14 cellular contexts compared by ENCODE assay signal in the genomic region with DNA sequence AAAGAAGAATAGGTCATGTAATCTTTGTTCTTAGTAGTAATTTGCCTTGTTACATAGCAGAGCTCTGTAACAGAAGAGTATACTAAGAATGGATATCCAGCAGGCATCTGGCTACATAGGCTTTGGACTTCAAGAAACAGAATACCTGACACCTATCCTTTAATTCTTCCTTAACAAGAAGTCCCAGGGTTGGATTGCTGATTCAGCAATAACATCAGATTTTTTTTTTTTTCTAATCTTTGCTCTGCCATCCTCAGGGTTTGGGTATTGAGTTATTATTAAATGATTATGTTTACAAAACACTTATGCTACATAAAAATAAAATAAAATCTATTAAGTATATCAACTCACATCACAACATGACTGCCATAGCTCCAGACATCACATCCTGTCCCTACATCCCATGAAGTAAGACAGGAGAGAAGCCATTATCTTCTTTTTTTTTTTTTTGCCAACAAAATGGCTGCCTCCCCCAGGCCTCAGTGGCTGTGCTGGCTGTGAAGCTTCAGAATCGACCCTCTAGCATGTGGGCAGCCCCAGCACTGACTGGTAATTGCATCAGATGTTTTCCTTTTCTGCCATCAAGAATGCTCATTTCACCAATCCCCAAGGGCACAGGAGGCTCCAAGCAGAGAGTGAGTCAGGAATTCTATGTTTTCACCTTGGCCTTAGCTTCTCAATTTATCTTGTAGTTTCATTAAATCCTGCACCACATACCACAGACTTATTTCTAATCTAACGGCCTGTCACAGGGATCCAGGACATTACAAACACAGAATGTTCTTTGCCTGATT.
DNase-seq lines count a peak whose midpoint lies in the region; ATAC-seq and TF ChIP-seq lines count a peak whose summit lies in the region.
"Had no signal": no experiment of that assay in that cellular context is flagged by ENCODE, and none has a peak within 500 bp of the region (broad histone marks: within the 10 kb centered on the region; RNA-seq: fewer than 3 reads in every experiment).

No MANE protein-coding gene starts in this region.

- H3K4me1 ChIP-seq in ACC112 (ENCODE audit: control insufficient read depth, insufficient read depth, low read length, unreplicated experiment) (peaks cover 22% of the 10 kb centered on the region), heart right ventricle (peaks cover 0 to 15% (median 0%) of the 10 kb centered on the region in 9 donors), rectal smooth muscle tissue (ENCODE audit: control insufficient read depth, insufficient read depth, low read length) (peaks cover 9% of the 10 kb centered on the region), trophoblast cell (ENCODE audit: control insufficient read depth in 1 of 2, insufficient read depth in 2 of 2, low read length in 2 of 2) (peaks cover 0 to 2% of the 10 kb centered on the region in 2 experiments)

- H3K9ac ChIP-seq in rectal smooth muscle tissue (ENCODE audit: low read length) (no peak overlapping the region), trophoblast cell (ENCODE audit: low read length) (no peak overlapping the region)

- no peak overlapping the region for H3K4ac ChIP-seq in trophoblast cell (ENCODE audit: low read depth, low read length)

- no peak overlapping the region for H4K8ac ChIP-seq in trophoblast cell (ENCODE audit: low read depth, low read length)

- H3K36me3 ChIP-seq in ACC112 (ENCODE audit: insufficient read depth, low read length) (no peaks in the 10 kb centered on the region), heart right ventricle (no peaks in the 10 kb centered on the region), rectal smooth muscle tissue (ENCODE audit: control insufficient read depth, insufficient read depth, low read length) (no peaks in the 10 kb centered on the region), trophoblast cell (ENCODE audit: control insufficient read depth in 1 of 2, insufficient read depth in 2 of 2, low read length in 2 of 2) (no peaks in the 10 kb centered on the region)

- ATAC-seq in heart right ventricle, result peak in 5 of 8 donors; percentile 14 to 41 (median 39)
- ATAC-seq in stimulated activated effector memory CD8-positive, alpha-beta T cell treated with anti-CD3 and anti-CD28 coated beads, Interleukin-12 subunit alpha, Interleukin-12 subunit beta, amount 100 ng/mL, for 72 hours, result no peak

- H4K12ac ChIP-seq in trophoblast cell (ENCODE audit: low read depth, low read length), result no peak overlapping the region

- no peaks in the 10 kb centered on the region for H3K79me1 ChIP-seq in trophoblast cell (ENCODE audit: low read length)

- DNase-seq in cardiac fibroblast (ENCODE audit: low read depth in 2 of 2) (peak; percentile 10 to 21), heart right ventricle (no peak), NCI-H526 treated with DMSO at 0.1 percent for 48 hours (lab: John Stamatoyannopoulos, UW) (no peak), OCI-M1 (lab: John Stamatoyannopoulos, UW) (no peak), trophoblast cell (no peak)
- DNase-seq in stimulated activated effector memory CD8-positive, alpha-beta T cell treated with anti-CD3 and anti-CD28 coated beads, Interleukin-12 subunit alpha, Interleukin-12 subunit beta, amount 100 ng/mL, for 72 hours (ENCODE audit: low spot score in 2 of 2), result no peak
- DNase-seq: activated CD4-positive, alpha-beta T cell treated with anti-CD3 and anti-CD28 coated beads, Interleukin-2, amount 10 ng/mL, durations not matched to agents 24 days and 14 days; NCI-H2227 treated with DMSO at 0.1 percent for 48 hours; stimulated activated CD4-positive, alpha-beta T cell treated with anti-CD3 and anti-CD28 coated beads, Interleukin-12 subunit alpha, Interleukin-12 subunit beta, amount 100 ng/mL, for 4 hours; T1000 had no signal

- H3K4me3 ChIP-seq in ACC112 (ENCODE audit: low read depth, low read length), result 0 out of 2 replicates have a peak overlapping the region, but pooled peaks have one; percentile 31
- H3K4me3 ChIP-seq in cardiac fibroblast (replicated peaks in 1 of 2; ENCODE audit: low read depth in 2 of 2, low read length in 2 of 2), result no peak overlapping the region
- H3K4me3 ChIP-seq in heart right ventricle, result peak overlapping the region in 2 of 10 donors; percentile 5 to 26
- peak overlapping the region; percentile 10 for H3K4me3 ChIP-seq in rectal smooth muscle tissue (ENCODE audit: low read length)
- H3K4me3 ChIP-seq in trophoblast cell (ENCODE audit: low read depth, low read length), result no peak overlapping the region

- TF ChIP-seq CTCF in cardiac fibroblast (IDR thresholded peaks at IDR 0.05; ENCODE audit: low read depth, low read length) (no peak), heart right ventricle (IDR thresholded peaks at IDR 0.05) (no peak)

- no peak overlapping the region for H3K4me2 ChIP-seq in trophoblast cell (ENCODE audit: low read length)

- intact Hi-C loops in heart right ventricle (cut with DNase I), result loop anchor here in 1 of 10 donors (5.0 kb wide), 1 partner anchor 49 kb away; no protein-coding TSS in a partner anchor

- peaks cover 4% of the 10 kb centered on the region; the same call in 1 of the 2 replicates for H3K27me3 ChIP-seq in ACC112 (ENCODE audit: insufficient read depth, low read length)
- peaks cover 0 to 3% (median 0%) of the 10 kb centered on the region in 7 donors for H3K27me3 ChIP-seq in heart right ventricle
- H3K27me3 ChIP-seq in rectal smooth muscle tissue (ENCODE audit: control insufficient read depth, insufficient read depth, low read length), result no peaks in the 10 kb centered on the region
- H3K27me3 ChIP-seq in trophoblast cell (ENCODE audit: insufficient read depth, low read length), result no peaks in the 10 kb centered on the region

- no peak overlapping the region for H3K4me3 Mint-ChIP-seq in stimulated activated effector memory CD8-positive, alpha-beta T cell treated with anti-CD3 and anti-CD28 coated beads, Interleukin-12 subunit alpha, Interleukin-12 subunit beta, amount 100 ng/mL, for 72 hours
- H3K4me3 Mint-ChIP-seq: activated CD4-positive, alpha-beta T cell treated with anti-CD3 and anti-CD28 coated beads, Interleukin-2, amount 10 ng/mL, durations not matched to agents 24 days and 14 days; activated naive CD8-positive, alpha-beta T cell had no signal

- no peak overlapping the region for H2AFZ ChIP-seq in ACC112 (ENCODE audit: low read length, unreplicated experiment)
- H2AFZ ChIP-seq in trophoblast cell (ENCODE audit: insufficient read depth, low read length, poor library complexity), result no peak overlapping the region

- H2AK5ac ChIP-seq in trophoblast cell (ENCODE audit: low read length), result no peak overlapping the region

- no peak overlapping the region for H4K91ac ChIP-seq in trophoblast cell (ENCODE audit: low read depth, low read length)

- no peak overlapping the region for H3K23ac ChIP-seq in trophoblast cell (ENCODE audit: low read length)

- no peak overlapping the region for H3K14ac ChIP-seq in trophoblast cell (ENCODE audit: low read length)

- H3K9me3 Mint-ChIP-seq in stimulated activated effector memory CD8-positive, alpha-beta T cell treated with anti-CD3 and anti-CD28 coated beads, Interleukin-12 subunit alpha, Interleukin-12 subunit beta, amount 100 ng/mL, for 72 hours, result peaks cover 3% of the 10 kb centered on the region
- H3K9me3 Mint-ChIP-seq: activated CD4-positive, alpha-beta T cell treated with anti-CD3 and anti-CD28 coated beads, Interleukin-2, amount 10 ng/mL, durations not matched to agents 24 days and 14 days had no signal

- H3K36me3 Mint-ChIP-seq in stimulated activated effector memory CD8-positive, alpha-beta T cell treated with anti-CD3 and anti-CD28 coated beads, Interleukin-12 subunit alpha, Interleukin-12 subunit beta, amount 100 ng/mL, for 72 hours, result no peaks in the 10 kb centered on the region
- H3K36me3 Mint-ChIP-seq: activated naive CD8-positive, alpha-beta T cell; IgD-negative memory B cell had no signal

- no peak overlapping the region for H2BK5ac ChIP-seq in trophoblast cell (ENCODE audit: low read depth, low read length, poor library complexity)

- H2BK120ac ChIP-seq in trophoblast cell (ENCODE audit: insufficient read depth, low read length, poor library complexity), result no peak overlapping the region

- no peak overlapping the region for H3K18ac ChIP-seq in trophoblast cell (ENCODE audit: low read length)

- H3K9me3 ChIP-seq in heart right ventricle (peaks cover 0 to 10% (median 0%) of the 10 kb centered on the region in 11 donors), trophoblast cell (ENCODE audit: insufficient read depth, low read depth, low read length) (no peaks in the 10 kb centered on the region)

- H3K27ac ChIP-seq in ACC112 (ENCODE audit: low read depth, low read length), result peak overlapping the region; percentile 52
- peak overlapping the region; percentile 8 to 79 (median 38) for H3K27ac ChIP-seq in heart right ventricle
- peak overlapping the region; percentile 85 for H3K27ac ChIP-seq in rectal smooth muscle tissue (ENCODE audit: low read depth, low read length)
- no peak overlapping the region for H3K27ac ChIP-seq in trophoblast cell (ENCODE audit: low read depth, low read length)

- no peaks in the 10 kb centered on the region for H3K79me2 ChIP-seq in ACC112 (ENCODE audit: control insufficient read depth, insufficient read depth, low read length, unreplicated experiment)
- no peaks in the 10 kb centered on the region for H3K79me2 ChIP-seq in trophoblast cell (ENCODE audit: control insufficient read depth, insufficient read depth, low read length, poor library complexity)

- no peaks in the 10 kb centered on the region for H3K4me1 Mint-ChIP-seq in stimulated activated effector memory CD8-positive, alpha-beta T cell treated with anti-CD3 and anti-CD28 coated beads, Interleukin-12 subunit alpha, Interleukin-12 subunit beta, amount 100 ng/mL, for 72 hours
- H3K4me1 Mint-ChIP-seq: activated CD4-positive, alpha-beta T cell treated with anti-CD3 and anti-CD28 coated beads, Interleukin-2, amount 10 ng/mL, durations not matched to agents 24 days and 14 days had no signal

- no peak overlapping the region for H2BK12ac ChIP-seq in trophoblast cell (ENCODE audit: low read length)

- WGBS in heart right ventricle, 2 donors, result 49 to 70% methylated on average over 2 of the region's 2 CpGs
- WGBS in trophoblast cell (ENCODE audit: extremely low coverage, insufficient coverage, insufficient read length), result no CpG with 5 or more reads among the region's 2 CpGs

- H3K27ac Mint-ChIP-seq in stimulated activated effector memory CD8-positive, alpha-beta T cell treated with anti-CD3 and anti-CD28 coated beads, Interleukin-12 subunit alpha, Interleukin-12 subunit beta, amount 100 ng/mL, for 72 hours, result no peak overlapping the region
- H3K27ac Mint-ChIP-seq: activated CD4-positive, alpha-beta T cell treated with anti-CD3 and anti-CD28 coated beads, Interleukin-2, amount 10 ng/mL, durations not matched to agents 24 days and 14 days; activated naive CD8-positive, alpha-beta T cell; IgD-negative memory B cell had no signal

Comparison
In these comparisons a context has a peak if more than half of its experiments do, and no peak if none do; other contexts are left out.
1. H3K4me3 ChIP-seq: peak in ACC112 (single experiment) and rectal smooth muscle tissue (single experiment); none in cardiac fibroblast (0 of 2) and trophoblast cell (single experiment).
2. DNase-seq: peak in cardiac fibroblast (2 of 2); none in heart right ventricle (0 of 2), stimulated activated effector memory CD8-positive, alpha-beta T cell treated with anti-CD3 and anti-CD28 coated beads, Interleukin-12 subunit alpha, Interleukin-12 subunit beta, amount 100 ng/mL, for 72 hours (0 of 2), NCI-H526 treated with DMSO at 0.1 percent for 48 hours (single experiment), OCI-M1 (single experiment) and trophoblast cell (0 of 2).